17 cellular contexts compared by ENCODE assay signal in genomic region chr1:85049735-85050166, GRCh38. TPM values are rescaled to one million over a fixed set of nuclear protein-coding genes. Genes with fewer than 3 reads are reported as not detected.
A peak's percentile ranks its signal among the peaks of the same experiment; 100 is the strongest.
DNase-seq lines count a peak whose midpoint lies in the region; ATAC-seq and FAIRE-seq lines count a peak whose summit lies in the region.
"Had no signal": no experiment of that assay in that cellular context is flagged by ENCODE, and none has a peak within 500 bp of the region (broad histone marks: within the 10 kb centered on the region; RNA-seq: fewer than 3 reads in every experiment).

No MANE protein-coding gene starts in this region.

- peaks cover 4% of the 10 kb centered on the region for H3K36me3 Mint-ChIP-seq in T-helper 1 cell treated with Interleukin-12 subunit alpha and Interleukin-12 subunit beta and Interleukin-4 antibody, amounts not matched to agents 30 μg/mL and 1 μg/mL, for 36 hours (ENCODE audit: low read depth)
- no peaks in the 10 kb centered on the region for H3K36me3 Mint-ChIP-seq in activated naive CD8-positive, alpha-beta T cell treated with anti-CD3 and anti-CD28 coated beads, Interleukin-2, amount 50 U/mL, for 24 hours (ENCODE audit: low read depth)
- H3K36me3 Mint-ChIP-seq in naive thymus-derived CD8-positive, alpha-beta T cell: no peaks in the 10 kb centered on the region
- H3K36me3 Mint-ChIP-seq: CD4-positive, CD25-positive, alpha-beta regulatory T cell had no signal

- H3K4me1 Mint-ChIP-seq in T-helper 1 cell treated with Interleukin-12 subunit alpha and Interleukin-12 subunit beta and Interleukin-4 antibody, amounts not matched to agents 30 μg/mL and 1 μg/mL, for 36 hours (ENCODE audit: low read depth): peaks cover 22% of the 10 kb centered on the region
- H3K4me1 Mint-ChIP-seq in activated naive CD8-positive, alpha-beta T cell treated with anti-CD3 and anti-CD28 coated beads, Interleukin-2, amount 50 U/mL, for 24 hours: peaks cover 19% of the 10 kb centered on the region
- H3K4me1 Mint-ChIP-seq in naive thymus-derived CD8-positive, alpha-beta T cell: peaks cover 10 to 32% (median 24%) of the 10 kb centered on the region in 4 donors

- ATAC-seq in activated naive CD8-positive, alpha-beta T cell treated with anti-CD3 and anti-CD28 coated beads, Interleukin-2, amount 50 U/mL, for 24 hours: no peak
- ATAC-seq in naive thymus-derived CD8-positive, alpha-beta T cell: no peak
- no peak for ATAC-seq in GM19351 (IDR thresholded peaks at IDR 0.05; ENCODE audit: unreplicated experiment)
- ATAC-seq: esophagus mucosa, right lobe of liver had no signal

- FAIRE-seq in GM18507 (lab: Jason Lieb, UNC): peak; percentile 18
- FAIRE-seq: A204.1, G401.6 had no signal

- DNase-seq in T-helper 1 cell: no peak
- DNase-seq in GM18507 (ENCODE audit: extremely low spot score, insufficient read length, low read depth): no peak
- DNase-seq in activated naive CD8-positive, alpha-beta T cell treated with anti-CD3 and anti-CD28 coated beads, Interleukin-2, amount 50 U/mL, for 24 hours: no peak
- DNase-seq in naive thymus-derived CD8-positive, alpha-beta T cell: peak in 2 of 10 donors; percentile 10 to 11
- DNase-seq in effector CD8-positive, alpha-beta T cell (lab: John Stamatoyannopoulos, UW): no peak
- DNase-seq in cardiac septum (ENCODE audit: low spot score): no peak
- DNase-seq: CD4-positive, CD25-positive, alpha-beta regulatory T cell; colonic mucosa; left ventricle myocardium inferior; right lobe of liver; stimulated activated CD4-positive, alpha-beta T cell treated with anti-CD3 and anti-CD28 coated beads, Interleukin-4, amount 100 ng/mL, for 1 hour; trophoblast cell had no signal

- no peaks in the 10 kb centered on the region for H3K9me3 Mint-ChIP-seq in T-helper 1 cell treated with Interleukin-12 subunit alpha and Interleukin-12 subunit beta and Interleukin-4 antibody, amounts not matched to agents 30 μg/mL and 1 μg/mL, for 36 hours
- no peaks in the 10 kb centered on the region for H3K9me3 Mint-ChIP-seq in activated naive CD8-positive, alpha-beta T cell treated with anti-CD3 and anti-CD28 coated beads, Interleukin-2, amount 50 U/mL, for 24 hours
- peaks cover 0 to 3% (median 0%) of the 10 kb centered on the region in 9 donors for H3K9me3 Mint-ChIP-seq in naive thymus-derived CD8-positive, alpha-beta T cell

- peak overlapping the region; percentile 45 for H3K4me3 Mint-ChIP-seq in T-helper 1 cell treated with Interleukin-12 subunit alpha and Interleukin-12 subunit beta and Interleukin-4 antibody, amounts not matched to agents 30 μg/mL and 1 μg/mL, for 36 hours
- H3K4me3 Mint-ChIP-seq in activated naive CD8-positive, alpha-beta T cell treated with anti-CD3 and anti-CD28 coated beads, Interleukin-2, amount 50 U/mL, for 24 hours: peak overlapping the region; percentile 17
- H3K4me3 Mint-ChIP-seq in naive thymus-derived CD8-positive, alpha-beta T cell: peak overlapping the region in 9 of 10 donors; percentile 2 to 75 (median 52)

- H3K27ac Mint-ChIP-seq in T-helper 1 cell treated with Interleukin-12 subunit alpha and Interleukin-12 subunit beta and Interleukin-4 antibody, amounts not matched to agents 30 μg/mL and 1 μg/mL, for 36 hours: no peak overlapping the region
- H3K27ac Mint-ChIP-seq in activated naive CD8-positive, alpha-beta T cell treated with anti-CD3 and anti-CD28 coated beads, Interleukin-2, amount 50 U/mL, for 24 hours: no peak overlapping the region
- H3K27ac Mint-ChIP-seq in naive thymus-derived CD8-positive, alpha-beta T cell: no peak overlapping the region

- intact Hi-C loops in cardiac septum (cut with DNase I): no loop called here

- POLR2A ChIA-PET in naive thymus-derived CD8-positive, alpha-beta T cell (lab: Charles Lee): no interaction called here

- peaks cover 49% of the 10 kb centered on the region for H3K27me3 Mint-ChIP-seq in T-helper 1 cell treated with Interleukin-12 subunit alpha and Interleukin-12 subunit beta and Interleukin-4 antibody, amounts not matched to agents 30 μg/mL and 1 μg/mL, for 36 hours (ENCODE audit: low read depth)
- H3K27me3 Mint-ChIP-seq in activated naive CD8-positive, alpha-beta T cell treated with anti-CD3 and anti-CD28 coated beads, Interleukin-2, amount 50 U/mL, for 24 hours: peaks cover 45% of the 10 kb centered on the region
- H3K27me3 Mint-ChIP-seq in naive thymus-derived CD8-positive, alpha-beta T cell: peaks cover 18 to 55% (median 43%) of the 10 kb centered on the region in 5 donors

RNA-seq across cellular contexts. Expression of gene MCOLN3, which starts 1.5 kb away (rescaled TPM):
- not detected for total RNA-seq in naive thymus-derived CD8-positive, alpha-beta T cell
- under 1 TPM in 2 of 3 donors, not detected in 1; 0.08 to 0.51 TPM for polyA plus RNA-seq in naive thymus-derived CD8-positive, alpha-beta T cell
- 0.94 TPM for total RNA-seq in cardiac septum
- total RNA-seq: CD4-positive, CD25-positive, alpha-beta regulatory T cell had no signal

RNA-seq across cellular contexts. Expression of gene MCOLN2, which starts 52.8 kb away (rescaled TPM):
- 1 to 10 TPM; 3.6 to 3.7 TPM for total RNA-seq in naive thymus-derived CD8-positive, alpha-beta T cell
- polyA plus RNA-seq in naive thymus-derived CD8-positive, alpha-beta T cell: 1 to 10 TPM; 1.1 to 2.7 (median 1.5) TPM
- total RNA-seq in cardiac septum: 0.13 TPM
